ENCODE assay signal across 8 cellular contexts in the genomic region with DNA sequence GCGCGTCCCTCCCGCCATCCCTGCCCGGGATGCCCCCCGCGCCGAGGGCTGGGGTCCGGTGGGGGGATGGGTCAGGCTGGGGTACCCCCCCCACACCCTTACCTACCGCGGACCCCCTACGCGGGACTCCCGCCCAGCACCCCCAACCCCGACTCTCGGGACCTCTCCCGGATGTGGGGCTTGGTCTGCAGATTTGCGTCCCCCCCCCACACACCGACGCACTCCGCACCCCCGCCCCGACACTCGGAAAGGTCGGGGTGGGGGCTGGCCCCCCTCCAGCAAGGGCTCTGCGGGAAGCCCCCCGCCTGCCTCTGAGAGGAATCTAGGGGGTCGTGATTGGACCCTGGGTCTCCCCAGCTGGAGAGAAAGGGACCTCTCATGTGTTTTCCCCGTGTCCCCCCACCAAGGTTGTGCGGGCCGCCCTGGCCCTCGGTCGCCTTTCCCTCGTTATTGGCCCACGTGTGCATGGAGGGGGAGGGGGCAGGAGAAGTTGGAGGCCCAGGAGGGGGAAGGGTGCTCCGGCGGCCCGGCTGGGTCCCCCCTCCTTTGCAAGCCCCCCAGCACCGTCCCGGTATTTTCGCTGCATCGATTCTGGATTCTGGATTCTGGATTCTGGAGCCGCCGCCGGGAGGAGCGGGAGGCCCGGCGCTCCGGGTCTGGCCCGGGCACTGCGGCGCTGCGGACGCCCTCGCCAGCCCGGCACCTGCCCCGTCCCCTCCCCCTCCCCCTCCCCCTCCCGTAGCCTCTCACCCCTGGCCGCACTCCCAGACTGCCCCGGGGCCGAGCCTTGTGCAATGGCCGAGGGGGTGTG. TPM values are rescaled to one million over a fixed set of nuclear protein-coding genes. Genes with fewer than 3 reads are reported as not detected.
DNase-seq lines count a peak whose midpoint lies in the region; ATAC-seq and TF ChIP-seq lines count a peak whose summit lies in the region.

No MANE protein-coding gene starts in this region.

- peak; percentile 24 for ATAC-seq in activated CD8-positive, alpha-beta T cell treated with anti-CD3 and anti-CD28 coated beads for 36 hours
- ATAC-seq in HG03521 (IDR thresholded peaks at IDR 0.05; ENCODE audit: unreplicated experiment) = no peak
- ATAC-seq in GM19463 (IDR thresholded peaks at IDR 0.05; ENCODE audit: unreplicated experiment) = no peak

- TF ChIP-seq CTCF in Calu3 (IDR thresholded peaks at IDR 0.05; ENCODE audit: unreplicated experiment) = no peak
- TF ChIP-seq CTCF in activated CD8-positive, alpha-beta T cell treated with anti-CD3 and anti-CD28 coated beads for 36 hours (IDR thresholded peaks at IDR 0.05) = no peak
- no peak for TF ChIP-seq CTCF in parathyroid adenoma (IDR thresholded peaks at IDR 0.05)

- H3K27ac ChIP-seq in parathyroid adenoma = peak overlapping the region; percentile 84

- H3K4me3 Mint-ChIP-seq in Calu3 (ENCODE audit: low read depth, unreplicated experiment) = peak overlapping the region; percentile 14
- H3K4me3 Mint-ChIP-seq in activated CD8-positive, alpha-beta T cell treated with anti-CD3 and anti-CD28 coated beads for 36 hours = peak overlapping the region; percentile 68

- H3K36me3 ChIP-seq in parathyroid adenoma (ENCODE audit: control insufficient read depth, insufficient read depth, low read length) = no peaks in the 10 kb centered on the region

- POLR2A ChIA-PET in activated CD8-positive, alpha-beta T cell treated with anti-CD3 and anti-CD28 coated beads for 36 hours (lab: Charles Lee) = interaction anchor here (1.0 kb wide), 1 partner anchor 9 kb away, joined by 3 read pairs; no protein-coding TSS in a partner anchor

- peak; percentile 26 for DNase-seq in Calu3
- peak; percentile 28 for DNase-seq in HT1080 (ENCODE audit: low read depth)
- DNase-seq in activated CD8-positive, alpha-beta T cell treated with anti-CD3 and anti-CD28 coated beads for 36 hours = peak; percentile 47
- peak in 25 of 42 donors; percentile 20 to 74 (median 50) for DNase-seq in head of caudate nucleus
- no peak for DNase-seq in NAMALWA (ENCODE audit: low spot score)

- BruUV-seq in Calu3 (replicated peaks; lab: Mats Ljungman, UMichigan) = no TSS peak

- H2AFZ ChIP-seq in parathyroid adenoma = peak overlapping the region; percentile 25

- CTCF ChIA-PET in Calu3 (lab: Charles Lee) = no interaction called here
- CTCF ChIA-PET in activated CD8-positive, alpha-beta T cell treated with anti-CD3 and anti-CD28 coated beads for 36 hours (lab: Charles Lee) = no interaction called here

- H3K27me3 ChIP-seq in parathyroid adenoma (ENCODE audit: control insufficient read depth, insufficient read depth, low read length) = no peaks in the 10 kb centered on the region

- H3K9ac ChIP-seq in parathyroid adenoma = peak overlapping the region; percentile 70

- H3K9me3 ChIP-seq in parathyroid adenoma (ENCODE audit: control insufficient read depth, low read length) = no peaks in the 10 kb centered on the region

- peaks cover 26% of the 10 kb centered on the region for H3K79me2 ChIP-seq in parathyroid adenoma

- peaks cover 33% of the 10 kb centered on the region for H3K36me3 Mint-ChIP-seq in Calu3 (ENCODE audit: insufficient read depth, unreplicated experiment)
- no peaks in the 10 kb centered on the region for H3K36me3 Mint-ChIP-seq in activated CD8-positive, alpha-beta T cell treated with anti-CD3 and anti-CD28 coated beads for 36 hours (ENCODE audit: low read depth)

- H3K27ac Mint-ChIP-seq in Calu3 (ENCODE audit: unreplicated experiment) = no peak overlapping the region
- H3K27ac Mint-ChIP-seq in activated CD8-positive, alpha-beta T cell treated with anti-CD3 and anti-CD28 coated beads for 36 hours = no peak overlapping the region

- H3K4me1 ChIP-seq in parathyroid adenoma = peaks cover 40% of the 10 kb centered on the region

- peak overlapping the region; percentile 99 for H3K4me2 ChIP-seq in parathyroid adenoma (ENCODE audit: low read length)

- peak overlapping the region; percentile 82 for H3K4me3 ChIP-seq in parathyroid adenoma (ENCODE audit: low read depth, low read length)

- H3K4me1 Mint-ChIP-seq in Calu3 (ENCODE audit: low read depth, unreplicated experiment) = peaks cover 24% of the 10 kb centered on the region
- peaks cover 51% of the 10 kb centered on the region for H3K4me1 Mint-ChIP-seq in activated CD8-positive, alpha-beta T cell treated with anti-CD3 and anti-CD28 coated beads for 36 hours (ENCODE audit: low read depth)

- H3K9me3 Mint-ChIP-seq in Calu3 (ENCODE audit: low read depth, unreplicated experiment) = no peaks in the 10 kb centered on the region
- no peaks in the 10 kb centered on the region for H3K9me3 Mint-ChIP-seq in activated CD8-positive, alpha-beta T cell treated with anti-CD3 and anti-CD28 coated beads for 36 hours

- intact Hi-C loops in Calu3 (cut with micrococcal nuclease; ENCODE audit: unreplicated experiment) (no loop called here), head of caudate nucleus (cut with DNase I) (loop anchor here (5.0 kb wide), 1 partner anchor 35 kb away; no protein-coding TSS in a partner anchor)
- intact Hi-C loops in activated CD8-positive, alpha-beta T cell treated with anti-CD3 and anti-CD28 coated beads for 36 hours (cut with micrococcal nuclease) = no loop called here

- no peaks in the 10 kb centered on the region for H3K27me3 Mint-ChIP-seq in Calu3 (ENCODE audit: unreplicated experiment)
- no peaks in the 10 kb centered on the region for H3K27me3 Mint-ChIP-seq in activated CD8-positive, alpha-beta T cell treated with anti-CD3 and anti-CD28 coated beads for 36 hours

RNA-seq across cellular contexts. Expression of a gene that starts 0.6 kb away (rescaled TPM):
- total RNA-seq in Calu3 (2022) = 56.3 and 60.5 TPM in 2 replicates
- total RNA-seq in HT1080 (2014; rRNA removed; shearing (Covaris generic)) = 22.5 and 33.2 TPM in 2 replicates
- 23.4 and 26.2 TPM in 2 replicates for polyA plus RNA-seq in HT1080 (2015; cell fraction: cytosol; rRNA removed)
- 15.7 and 16.8 TPM in 2 replicates for polyA plus RNA-seq in HT1080 (2015; cell fraction: nucleus; rRNA removed)
- total RNA-seq in activated CD8-positive, alpha-beta T cell treated with anti-CD3 and anti-CD28 coated beads for 36 hours = 10 to 100 TPM; 19.0 to 20.8 TPM
